Comparison of ENCODE assay signal across 12 cellular contexts in the genomic region with DNA sequence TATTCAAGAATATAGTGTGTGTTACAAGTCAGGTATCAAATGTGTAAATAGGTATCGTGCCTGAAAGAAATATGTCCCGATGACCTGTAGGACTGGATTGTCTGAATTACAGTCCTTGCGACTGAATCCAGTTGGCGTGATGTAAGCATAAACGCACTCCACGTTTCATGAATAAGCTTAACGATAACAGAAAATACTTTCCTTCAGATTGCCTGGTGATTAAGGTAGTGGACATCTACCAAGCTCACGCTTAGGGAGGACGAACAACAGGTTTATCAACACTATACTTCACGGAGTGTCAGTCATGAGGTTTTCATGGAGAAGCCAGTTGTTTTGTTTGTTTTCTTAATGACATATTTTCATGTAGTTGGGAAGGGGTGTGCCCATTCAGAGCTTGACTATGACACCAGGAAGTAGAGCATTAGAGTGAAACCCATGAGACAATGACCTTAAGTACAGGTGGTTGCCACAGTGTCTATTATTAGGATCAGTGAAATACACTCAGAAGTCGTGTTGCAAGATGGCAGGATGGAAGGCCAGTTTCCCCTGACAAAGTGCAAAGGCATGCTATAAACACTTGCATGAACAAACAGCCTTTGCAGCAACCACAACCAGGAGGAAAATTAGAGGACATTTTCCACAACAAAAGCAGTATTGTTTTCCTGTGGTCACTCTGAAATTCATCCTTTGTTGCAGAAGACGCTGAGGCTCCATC.
DNase-seq lines count a peak whose midpoint lies in the region; ATAC-seq and TF ChIP-seq lines count a peak whose summit lies in the region.
"Had no signal": no experiment of that assay in that cellular context is flagged by ENCODE, and none has a peak within 500 bp of the region (broad histone marks: within the 10 kb centered on the region; RNA-seq: fewer than 3 reads in every experiment).

No MANE protein-coding gene starts in this region.

- H3K36me3 ChIP-seq in mesenchymal stem cell (ENCODE audit: control insufficient read depth in 1 of 2, insufficient read depth in 2 of 2, low read depth in 1 of 2, low read length in 2 of 2) (no peaks in the 10 kb centered on the region), transverse colon (no peaks in the 10 kb centered on the region), body of pancreas (replicated peaks in 1 of 2; ENCODE audit: insufficient read depth in 1 of 2, low read depth in 2 of 2) (no peaks in the 10 kb centered on the region)
- H3K36me3 ChIP-seq: BE2C, heart right ventricle had no signal

- no peak overlapping the region for H2AFZ ChIP-seq in mesenchymal stem cell (ENCODE audit: low read depth, low read length)

- H3K23ac ChIP-seq in mesenchymal stem cell (ENCODE audit: low read length in 2 of 2) = no peak overlapping the region

- H4K8ac ChIP-seq in mesenchymal stem cell (ENCODE audit: low read length) = no peak overlapping the region

- ATAC-seq in body of pancreas = no peak
- ATAC-seq: heart right ventricle had no signal

- no peak overlapping the region for H3K9ac ChIP-seq in mesenchymal stem cell (ENCODE audit: low read length)

- H3K4me3 ChIP-seq in mesenchymal stem cell (ENCODE audit: insufficient read depth in 1 of 2, low read depth in 1 of 2, low read length in 2 of 2) (no peak overlapping the region), transverse colon (no peak overlapping the region), body of pancreas (no peak overlapping the region)
- H3K4me3 ChIP-seq: heart right ventricle had no signal

- H2BK12ac ChIP-seq in mesenchymal stem cell (ENCODE audit: low read length in 2 of 2) = peak overlapping the region; percentile 54 to 70

- H3K27ac ChIP-seq in mesenchymal stem cell (ENCODE audit: low read length, poor library complexity, severe bottlenecking) = no peak overlapping the region
- no peak overlapping the region for H3K27ac ChIP-seq in transverse colon
- no peak overlapping the region for H3K27ac ChIP-seq in body of pancreas
- H3K27ac ChIP-seq: heart right ventricle had no signal

- H3K14ac ChIP-seq in mesenchymal stem cell (ENCODE audit: low read length in 2 of 2) = no peak overlapping the region

- H3K27me3 ChIP-seq in mesenchymal stem cell (ENCODE audit: control insufficient read depth in 1 of 2, insufficient read depth in 1 of 2, low read length in 2 of 2) = peaks cover 0 to 4% of the 10 kb centered on the region in 2 experiments
- no peaks in the 10 kb centered on the region for H3K27me3 ChIP-seq in transverse colon
- no peaks in the 10 kb centered on the region for H3K27me3 ChIP-seq in body of pancreas

- no peak overlapping the region for H2BK5ac ChIP-seq in mesenchymal stem cell (ENCODE audit: low read depth, low read length, poor library complexity, severe bottlenecking)

- no peaks in the 10 kb centered on the region for H3K4me1 ChIP-seq in mesenchymal stem cell (ENCODE audit: control insufficient read depth, insufficient read depth, low read depth, low read length)
- no peaks in the 10 kb centered on the region for H3K4me1 ChIP-seq in transverse colon
- H3K4me1 ChIP-seq in body of pancreas = no peaks in the 10 kb centered on the region
- H3K4me1 ChIP-seq: BE2C had no signal

- no peak overlapping the region for H2BK15ac ChIP-seq in mesenchymal stem cell (ENCODE audit: low read depth, poor library complexity, severe bottlenecking)

- no peaks in the 10 kb centered on the region for H3K79me1 ChIP-seq in mesenchymal stem cell (replicated peaks; ENCODE audit: low read length, poor library complexity, severe bottlenecking)

- no peak overlapping the region for H2BK120ac ChIP-seq in mesenchymal stem cell (ENCODE audit: low read depth, low read length)

- TF ChIP-seq POLR2A in transverse colon (IDR thresholded peaks at IDR 0.05) (no peak), body of pancreas (IDR thresholded peaks at IDR 0.05) (no peak)

- TF ChIP-seq EP300 in transverse colon (IDR thresholded peaks at IDR 0.05; ENCODE audit: low read depth) = no peak

- peak; percentile 77 for DNase-seq in DMS153 (lab: John Stamatoyannopoulos, UW)
- DNase-seq in H4 (ENCODE audit: low spot score) = peak; percentile 51
- DNase-seq in SW480 (ENCODE audit: low spot score) = peak; percentile 96
- peak; percentile 80 for DNase-seq in mesenchymal stem cell
- DNase-seq in transverse colon = no peak
- DNase-seq in occipital lobe (lab: John Stamatoyannopoulos, UW) = no peak
- no peak for DNase-seq in NCI-H82 treated with DMSO at 0.1 percent for 48 hours (lab: John Stamatoyannopoulos, UW; ENCODE audit: unreplicated experiment)
- no peak for DNase-seq in body of pancreas
- DNase-seq: activated naive CD8-positive, alpha-beta T cell treated with anti-CD3 and anti-CD28 coated beads, Interleukin-2, amount 10 ng/mL, durations not matched to agents 7 days and 5 days; BE2C; heart right ventricle; NCI-H1436 had no signal

- H3K4me2 ChIP-seq in mesenchymal stem cell (ENCODE audit: low read length, poor library complexity, severe bottlenecking) = no peak overlapping the region

- H3K4ac ChIP-seq in mesenchymal stem cell (ENCODE audit: low read depth in 1 of 2, low read length in 2 of 2) = no peak overlapping the region

- in situ Hi-C loops in transverse colon (cut with MboI; ENCODE audit: low pct_ligation_motif_present in 1 of 4, low pct_unique_long_range_greater_than_20kb in 1 of 4, low sequenced_read_pairs in 3 of 4) = no loop called here

- H3K18ac ChIP-seq in mesenchymal stem cell (ENCODE audit: low read depth in 1 of 2, low read length in 2 of 2) = no peak overlapping the region

- H4K91ac ChIP-seq in mesenchymal stem cell (ENCODE audit: low read length) = no peak overlapping the region

- H3K9me3 ChIP-seq in mesenchymal stem cell (ENCODE audit: control insufficient read depth, low read length) (peaks cover 4% of the 10 kb centered on the region), transverse colon (peaks cover 2 to 4% of the 10 kb centered on the region in 2 donors), body of pancreas (peaks cover 0 to 4% (median 3%) of the 10 kb centered on the region in 3 donors)
- H3K9me3 ChIP-seq: BE2C had no signal

- WGBS in mesenchymal stem cell = 94% methylated on average over 12 of the region's 12 CpGs
- 92 to 93% methylated on average over 11 to 12 of the region's 12 CpGs for WGBS in transverse colon (ENCODE audit: low coverage in 1 of 2), 2 donors
- 80 to 83% methylated on average over 12 of the region's 12 CpGs for WGBS in body of pancreas, 2 donors

- no peak overlapping the region for H2AK5ac ChIP-seq in mesenchymal stem cell (ENCODE audit: low read length, severe bottlenecking)

- TF ChIP-seq CTCF in transverse colon (IDR thresholded peaks at IDR 0.05) (no peak), body of pancreas (IDR thresholded peaks at IDR 0.05) (no peak)

- intact Hi-C loops in transverse colon (cut with DNase I; ENCODE audit: low total_unique reads) = no loop called here
- intact Hi-C loops in body of pancreas (cut with DNase I) = no loop called here

Comparison
In these comparisons a context has a peak if more than half of its experiments do, and no peak if none do; other contexts are left out.
1. DNase-seq: peak in DMS153 (single experiment), H4 (single experiment), SW480 (single experiment) and mesenchymal stem cell (single experiment); none in transverse colon (single experiment), occipital lobe (single experiment), NCI-H82 treated with DMSO at 0.1 percent for 48 hours (single experiment) and body of pancreas (0 of 4).